In the genomic region with DNA sequence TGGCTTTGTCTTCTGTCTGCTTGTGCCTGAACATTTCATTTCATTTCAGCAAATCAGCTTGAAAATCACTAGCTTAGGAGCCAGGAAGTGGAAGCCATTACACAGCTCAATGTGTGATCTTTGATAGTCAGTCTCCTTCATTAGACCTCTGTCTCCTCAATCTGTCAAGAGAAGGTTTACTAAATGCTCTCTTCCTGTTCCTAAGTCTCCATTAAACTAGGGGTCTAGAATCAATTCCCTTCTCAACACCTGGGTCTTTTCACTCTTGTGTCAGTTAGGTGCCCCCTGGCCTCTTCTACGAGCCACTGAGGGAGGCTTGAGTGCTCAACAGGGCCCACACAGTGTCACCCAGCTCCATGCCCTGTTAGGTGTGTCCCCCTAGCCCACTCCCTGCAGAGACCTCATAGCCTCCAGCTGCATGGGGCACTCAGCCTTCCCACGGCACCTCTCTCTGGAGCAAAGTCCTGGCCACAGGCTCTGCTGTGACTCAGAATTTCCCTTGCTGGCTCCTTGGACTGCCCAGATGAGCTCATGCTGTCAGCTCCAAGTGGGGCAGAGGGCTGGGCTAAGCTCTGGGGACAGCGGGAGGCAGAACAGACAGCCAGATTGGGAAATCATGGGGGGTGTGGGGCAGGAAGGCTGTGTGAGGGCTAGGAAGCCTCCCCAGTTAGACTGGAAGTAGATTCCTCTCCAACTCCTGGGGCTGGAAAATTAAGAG, we compare ENCODE assay signal across 8 cellular contexts.
DNase-seq lines count a peak whose midpoint lies in the region; ATAC-seq and FAIRE-seq lines count a peak whose summit lies in the region.

No MANE protein-coding gene starts in this region.

- no peak for ATAC-seq in GM19395 (IDR thresholded peaks at IDR 0.05; ENCODE audit: unreplicated experiment)
- no peak for ATAC-seq in HG03460 (IDR thresholded peaks at IDR 0.05; ENCODE audit: unreplicated experiment)

- no peaks in the 10 kb centered on the region for H3K27me3 ChIP-seq in muscle layer of colon (ENCODE audit: control insufficient read depth in 1 of 2, insufficient read depth in 2 of 2, low read length in 2 of 2)

- H3K36me3 ChIP-seq in muscle layer of colon (ENCODE audit: insufficient read depth, low read length): peaks cover 9% of the 10 kb centered on the region

- no peak overlapping the region for H3K4me3 ChIP-seq in muscle layer of colon (ENCODE audit: low read depth in 1 of 2, low read length in 2 of 2)

- FAIRE-seq in RCC 7860 (lab: Jason Lieb, UNC): peak; percentile 93

- H3K27ac ChIP-seq in epithelial cell of prostate (peak overlapping the region; percentile 86), muscle layer of colon (ENCODE audit: low read depth, low read length) (peak overlapping the region; percentile 59)

- no peaks in the 10 kb centered on the region for H3K9me3 ChIP-seq in muscle layer of colon (ENCODE audit: low read length)

- H3K9ac ChIP-seq in muscle layer of colon (ENCODE audit: low read length): peak overlapping the region; percentile 6

- DNase-seq in EH (ENCODE audit: low read depth): peak; percentile 100
- DNase-seq in RCC 7860 (ENCODE audit: low spot score): peak; percentile 99
- DNase-seq in epithelial cell of prostate (ENCODE audit: low read depth, low spot score): peak; percentile 68
- no peak for DNase-seq in stimulated activated CD4-positive, alpha-beta T cell treated with anti-CD3 and anti-CD28 coated beads, Interleukin-4, amount 100 ng/mL, for 24 hours
- DNase-seq in stimulated activated CD4-positive, alpha-beta T cell treated with anti-CD3 and anti-CD28 coated beads, Interleukin-12 subunit alpha, Interleukin-12 subunit beta, amount 100 ng/mL, for 4 hours: no peak

- H3K4me1 ChIP-seq in muscle layer of colon (ENCODE audit: insufficient read depth, low read length): peaks cover 70% of the 10 kb centered on the region

Comparison
In these comparisons a context has a peak if more than half of its experiments do, and no peak if none do; other contexts are left out.
1. DNase-seq: peak in EH (single experiment), RCC 7860 (single experiment) and epithelial cell of prostate (single experiment); none in stimulated activated CD4-positive, alpha-beta T cell treated with anti-CD3 and anti-CD28 coated beads, Interleukin-4, amount 100 ng/mL, for 24 hours (single experiment) and stimulated activated CD4-positive, alpha-beta T cell treated with anti-CD3 and anti-CD28 coated beads, Interleukin-12 subunit alpha, Interleukin-12 subunit beta, amount 100 ng/mL, for 4 hours (single experiment).